8 cellular contexts compared by ENCODE assay signal in the genomic region with DNA sequence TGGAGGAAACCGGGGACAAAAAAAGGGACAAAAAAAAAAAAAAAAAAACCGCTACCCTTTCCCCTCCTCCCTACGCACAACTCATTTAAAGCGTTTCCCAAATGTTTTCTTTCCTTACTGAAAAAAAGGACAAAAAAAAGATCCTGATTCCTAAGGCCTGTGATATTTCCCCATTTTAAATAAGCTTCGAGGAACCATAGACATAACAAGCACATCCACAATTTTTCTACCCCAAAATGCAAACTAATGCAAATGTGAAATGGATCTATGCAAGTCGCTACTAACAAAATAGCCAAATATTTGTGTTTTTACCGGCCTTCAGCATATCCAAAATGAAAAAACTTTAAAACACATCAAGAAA. TPM values are rescaled to one million over a fixed set of nuclear protein-coding genes. Genes with fewer than 3 reads are reported as not detected.
A peak's percentile ranks its signal among the peaks of the same experiment; 100 is the strongest.
DNase-seq lines count a peak whose midpoint lies in the region; TF ChIP-seq lines count a peak whose summit lies in the region.

No MANE protein-coding gene starts in this region.

- H3K27ac ChIP-seq in layer of hippocampus (ENCODE audit: low read depth, low read length), result peak overlapping the region; percentile 88
- H3K27ac ChIP-seq in suprapubic skin, result peak overlapping the region; percentile 100

- TF ChIP-seq POLR2A in suprapubic skin (IDR thresholded peaks at IDR 0.05), result no peak

- no peak for TF ChIP-seq EP300 in suprapubic skin (IDR thresholded peaks at IDR 0.05)

- 4% methylated on average over 7 of the region's 7 CpGs for WGBS in suprapubic skin

- peaks cover 31% of the 10 kb centered on the region for H3K36me3 Mint-ChIP-seq in T-helper 2 cell treated with Interferon-gamma antibody and Interleukin-4, amounts not matched to agents 5 μg/mL and 100 μg/mL, for 36 hours (ENCODE audit: low read depth)
- peaks cover 17% of the 10 kb centered on the region for H3K36me3 Mint-ChIP-seq in activated naive CD8-positive, alpha-beta T cell treated with anti-CD3 and anti-CD28 coated beads for 36 hours

- H3K27me3 ChIP-seq in layer of hippocampus (ENCODE audit: control insufficient read depth, insufficient read depth, low read length), result no peaks in the 10 kb centered on the region
- no peaks in the 10 kb centered on the region for H3K27me3 ChIP-seq in suprapubic skin

- H3K4me1 Mint-ChIP-seq in T-helper 2 cell treated with Interferon-gamma antibody and Interleukin-4, amounts not matched to agents 5 μg/mL and 100 μg/mL, for 36 hours (ENCODE audit: low read depth), result peaks cover 49% of the 10 kb centered on the region
- H3K4me1 Mint-ChIP-seq in activated naive CD8-positive, alpha-beta T cell treated with anti-CD3 and anti-CD28 coated beads for 36 hours, result peaks cover 47% of the 10 kb centered on the region

- no peaks in the 10 kb centered on the region for H3K27me3 Mint-ChIP-seq in T-helper 2 cell treated with Interferon-gamma antibody and Interleukin-4, amounts not matched to agents 5 μg/mL and 100 μg/mL, for 36 hours (ENCODE audit: low read depth)
- no peaks in the 10 kb centered on the region for H3K27me3 Mint-ChIP-seq in activated naive CD8-positive, alpha-beta T cell treated with anti-CD3 and anti-CD28 coated beads for 36 hours

- H3K9me3 Mint-ChIP-seq in T-helper 2 cell treated with Interferon-gamma antibody and Interleukin-4, amounts not matched to agents 5 μg/mL and 100 μg/mL, for 36 hours, result no peaks in the 10 kb centered on the region
- no peaks in the 10 kb centered on the region for H3K9me3 Mint-ChIP-seq in activated naive CD8-positive, alpha-beta T cell treated with anti-CD3 and anti-CD28 coated beads for 36 hours

- DNase-seq in T-helper 2 cell treated with Interferon-gamma antibody and Interleukin-4, amounts not matched to agents 5 μg/mL and 100 μg/mL, for 36 hours (ENCODE audit: low spot score), result no peak
- DNase-seq in T-helper 2 cell, result no peak
- no peak for DNase-seq in activated naive CD8-positive, alpha-beta T cell treated with anti-CD3 and anti-CD28 coated beads for 36 hours
- no peak for DNase-seq in suprapubic skin (ENCODE audit: low spot score in 2 of 2)
- no peak for DNase-seq in NCI-H2107 treated with DMSO at 0.1 percent for 48 hours (lab: John Stamatoyannopoulos, UW; ENCODE audit: unreplicated experiment)
- DNase-seq in activated CD4-positive, alpha-beta T cell treated with anti-CD3 and anti-CD28 coated beads, Interleukin-2, amount 50 U/mL, for 48 hours, result no peak
- DNase-seq in NCI-H2107 (lab: John Stamatoyannopoulos, UW), result no peak

- no peaks in the 10 kb centered on the region for H3K36me3 ChIP-seq in suprapubic skin

- H3K27ac Mint-ChIP-seq in T-helper 2 cell treated with Interferon-gamma antibody and Interleukin-4, amounts not matched to agents 5 μg/mL and 100 μg/mL, for 36 hours, result peak overlapping the region; percentile 96
- peak overlapping the region; percentile 93 for H3K27ac Mint-ChIP-seq in activated naive CD8-positive, alpha-beta T cell treated with anti-CD3 and anti-CD28 coated beads for 36 hours

- H3K9me3 ChIP-seq in suprapubic skin, result no peaks in the 10 kb centered on the region

- no peak for TF ChIP-seq CTCF in suprapubic skin (IDR thresholded peaks at IDR 0.05)

- peak overlapping the region; percentile 99 for H3K4me3 ChIP-seq in suprapubic skin

- peaks cover 48% of the 10 kb centered on the region for H3K4me1 ChIP-seq in suprapubic skin

- peak overlapping the region; percentile 89 for H3K4me3 Mint-ChIP-seq in T-helper 2 cell treated with Interferon-gamma antibody and Interleukin-4, amounts not matched to agents 5 μg/mL and 100 μg/mL, for 36 hours
- H3K4me3 Mint-ChIP-seq in activated naive CD8-positive, alpha-beta T cell treated with anti-CD3 and anti-CD28 coated beads for 36 hours, result peak overlapping the region; percentile 84

RNA-seq across cellular contexts. Expression of gene ZNF217, which starts 1.4 kb away (rescaled TPM):
- total RNA-seq in activated naive CD8-positive, alpha-beta T cell treated with anti-CD3 and anti-CD28 coated beads for 36 hours, result 10 to 100 TPM; 55.6 to 59.0 TPM
- 10 to 100 TPM; 31.2 to 64.8 (median 46.7) TPM for total RNA-seq in suprapubic skin
